In the genomic region with DNA sequence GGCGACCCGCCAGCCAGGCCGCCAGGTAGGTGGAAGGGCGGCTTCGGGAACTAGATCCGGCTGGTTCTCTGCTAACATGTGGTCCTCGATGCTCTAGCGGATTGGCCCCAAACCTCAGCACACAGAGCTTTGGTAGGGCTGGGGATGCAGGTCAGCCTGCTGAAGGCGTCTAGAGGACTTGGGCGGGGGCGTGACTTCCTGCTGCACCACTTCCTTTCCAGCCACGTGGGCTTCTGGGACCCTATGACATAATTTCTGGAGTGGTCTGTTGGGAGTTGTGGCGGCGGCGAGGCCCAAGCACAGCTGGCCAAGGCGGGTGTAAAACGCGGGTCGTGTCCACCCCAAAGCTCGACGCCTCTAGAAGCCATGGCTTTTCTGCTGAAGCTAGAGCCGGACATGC, we compare ENCODE assay signal across 1 cellular context.
TF ChIP-seq lines count a peak whose summit lies in the region.

No MANE protein-coding gene starts in this region.

TF ChIP-seq in H1, 55 proteins besides CTCF, POLR2A, EP300 and RAD21:
- TF ChIP-seq CBX5 (IDR thresholded peaks at IDR 0.05; ENCODE audit: low read depth, low read length) = no peak
- TF ChIP-seq EGR1 (IDR thresholded peaks at IDR 0.05; ENCODE audit: borderline replicate concordance, low read depth, low read length) = no peak
- TF ChIP-seq, protein P1, sequence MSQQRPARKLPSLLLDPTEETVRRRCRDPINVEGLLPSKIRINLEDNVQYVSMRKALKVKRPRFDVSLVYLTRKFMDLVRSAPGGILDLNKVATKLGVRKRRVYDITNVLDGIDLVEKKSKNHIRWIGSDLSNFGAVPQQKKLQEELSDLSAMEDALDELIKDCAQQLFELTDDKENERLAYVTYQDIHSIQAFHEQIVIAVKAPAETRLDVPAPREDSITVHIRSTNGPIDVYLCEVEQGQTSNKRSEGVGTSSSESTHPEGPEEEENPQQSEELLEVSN (IDR thresholded peaks at IDR 0.05) = peak; percentile 57
- TF ChIP-seq TCF12 (IDR thresholded peaks at IDR 0.05; ENCODE audit: low read depth, low read length) = no peak
- TF ChIP-seq SRF (IDR thresholded peaks at IDR 0.05; ENCODE audit: low read depth, low read length) = no peak
- TF ChIP-seq BACH1 (IDR thresholded peaks at IDR 0.05; ENCODE audit: low read length) = no peak
- no peak for TF ChIP-seq SP4 (IDR thresholded peaks at IDR 0.05; ENCODE audit: low read length)
- TF ChIP-seq, protein P2, sequence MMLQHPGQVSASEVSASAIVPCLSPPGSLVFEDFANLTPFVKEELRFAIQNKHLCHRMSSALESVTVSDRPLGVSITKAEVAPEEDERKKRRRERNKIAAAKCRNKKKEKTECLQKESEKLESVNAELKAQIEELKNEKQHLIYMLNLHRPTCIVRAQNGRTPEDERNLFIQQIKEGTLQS (IDR thresholded peaks at IDR 0.05; ENCODE audit: insufficient read depth, low read depth, low read length) = no peak
- TF ChIP-seq RFX5 (IDR thresholded peaks at IDR 0.05; ENCODE audit: borderline replicate concordance, low read depth, low read length) = no peak
- no peak for TF ChIP-seq TEAD4 (IDR thresholded peaks at IDR 0.05; ENCODE audit: low read depth, low read length)
- TF ChIP-seq, protein P3, sequence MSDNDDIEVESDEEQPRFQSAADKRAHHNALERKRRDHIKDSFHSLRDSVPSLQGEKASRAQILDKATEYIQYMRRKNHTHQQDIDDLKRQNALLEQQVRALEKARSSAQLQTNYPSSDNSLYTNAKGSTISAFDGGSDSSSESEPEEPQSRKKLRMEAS (IDR thresholded peaks at IDR 0.05) = 0 out of 2 replicates have a peak, but pooled peaks have one; percentile 9
TF ChIP-seq in H1: peak in this region for 2.
